19 cellular contexts compared by ENCODE assay signal in genomic region chr11:87251560-87251959, GRCh38.
A peak's percentile ranks its signal among the peaks of the same experiment; 100 is the strongest.
DNase-seq lines count a peak whose midpoint lies in the region; ATAC-seq, FAIRE-seq and TF ChIP-seq lines count a peak whose summit lies in the region.
"Had no signal": no experiment of that assay in that cellular context is flagged by ENCODE, and none has a peak within 500 bp of the region (broad histone marks: within the 10 kb centered on the region; RNA-seq: fewer than 3 reads in every experiment).

No MANE protein-coding gene starts in this region.

- no peaks in the 10 kb centered on the region for H3K27me3 Mint-ChIP-seq in activated CD4-positive, alpha-beta T cell treated with anti-CD3 and anti-CD28 coated beads, Interleukin-2, amount 10 ng/mL, durations not matched to agents 24 days and 14 days
- no peaks in the 10 kb centered on the region for H3K27me3 Mint-ChIP-seq in activated T-helper 17 cell treated with anti-CD3 and anti-CD28 coated beads, Interleukin-2, amount 50 U/mL, for 72 hours
- H3K27me3 Mint-ChIP-seq in nephron progenitor cell (ENCODE audit: low read depth, poor library complexity), result peaks cover 3% of the 10 kb centered on the region

- H3K9me1 ChIP-seq in endothelial cell of umbilical vein (replicated peaks; ENCODE audit: control insufficient read depth, extremely low read depth, insufficient read depth, low read length), result no peaks in the 10 kb centered on the region

- no peaks in the 10 kb centered on the region for H3K79me2 ChIP-seq in endothelial cell of umbilical vein (ENCODE audit: control insufficient read depth, insufficient read depth, low read length)

- no peaks in the 10 kb centered on the region for H3K36me3 ChIP-seq in endothelial cell of umbilical vein (ENCODE audit: control insufficient read depth in 2 of 2, extremely low read depth in 1 of 2, insufficient read depth in 2 of 2, low read length in 2 of 2)
- H3K36me3 ChIP-seq: MG63 had no signal

- BruUV-seq in endothelial cell of umbilical vein (replicated peaks; lab: Mats Ljungman, UMichigan), result no TSS peak

- H3K36me3 Mint-ChIP-seq in activated CD4-positive, alpha-beta T cell treated with anti-CD3 and anti-CD28 coated beads, Interleukin-2, amount 10 ng/mL, durations not matched to agents 24 days and 14 days (ENCODE audit: low read depth), result peaks cover 2% of the 10 kb centered on the region
- H3K36me3 Mint-ChIP-seq in activated T-helper 17 cell treated with anti-CD3 and anti-CD28 coated beads, Interleukin-2, amount 50 U/mL, for 72 hours (ENCODE audit: low read depth), result no peaks in the 10 kb centered on the region
- peaks cover 22% of the 10 kb centered on the region for H3K36me3 Mint-ChIP-seq in nephron progenitor cell (ENCODE audit: low read depth)

- peaks cover 5% of the 10 kb centered on the region for H3K4me1 ChIP-seq in endothelial cell of umbilical vein (ENCODE audit: control insufficient read depth, extremely low read depth, insufficient read depth, low read length)

- H3K27ac ChIP-seq in endothelial cell of umbilical vein (ENCODE audit: insufficient read depth, low read depth, low read length), result no peak overlapping the region
- H3K27ac ChIP-seq: KMS-11, RWPE1 had no signal

- TF ChIP-seq CTCF in endothelial cell of umbilical vein (IDR thresholded peaks at IDR 0.05; ENCODE audit: extremely low read depth in 1 of 2, insufficient read depth in 1 of 2, low read depth in 1 of 2, low read length in 2 of 2) (no peak), nephron progenitor cell (IDR thresholded peaks at IDR 0.05) (no peak)

- POLR2A ChIA-PET in endothelial cell of umbilical vein (lab: Charles Lee), result no interaction called here

- H3K27ac Mint-ChIP-seq in activated CD4-positive, alpha-beta T cell treated with anti-CD3 and anti-CD28 coated beads, Interleukin-2, amount 10 ng/mL, durations not matched to agents 24 days and 14 days, result peak overlapping the region; percentile 36
- peak overlapping the region; percentile 44 for H3K27ac Mint-ChIP-seq in activated T-helper 17 cell treated with anti-CD3 and anti-CD28 coated beads, Interleukin-2, amount 50 U/mL, for 72 hours
- peak overlapping the region; percentile 12 for H3K27ac Mint-ChIP-seq in nephron progenitor cell

- H3K4me3 ChIP-seq in endothelial cell of umbilical vein (replicated peaks in 1 of 3; ENCODE audit: insufficient read depth in 1 of 3, low read depth in 1 of 3, low read length in 3 of 3), result no peak overlapping the region
- H3K4me3 ChIP-seq: MG63 had no signal

- TF ChIP-seq POLR2A in endothelial cell of umbilical vein (IDR thresholded peaks at IDR 0.05; ENCODE audit: low read depth, low read length), result no peak

- DNase-seq in activated CD4-positive, alpha-beta T cell treated with anti-CD3 and anti-CD28 coated beads, Interleukin-2, amount 10 ng/mL, durations not matched to agents 24 days and 14 days, result no peak
- no peak for DNase-seq in activated CD4-positive, alpha-beta T cell treated with anti-CD3 and anti-CD28 coated beads for 1 hour
- DNase-seq in endothelial cell of umbilical vein (ENCODE audit: low read depth, low spot score) (peak; percentile 83), nephron progenitor cell (no peak), globus pallidus (ENCODE audit: low spot score) (no peak), foreskin melanocyte (no peak)
- DNase-seq: 8988T, C1 segment of cervical spinal cord, EL, MG63, NCI-H1105, NCI-H1694 treated with DMSO at 0.1 percent for 48 hours, NCI-H345, NCI-H526 treated with DMSO at 0.1 percent for 48 hours had no signal

- H4K20me1 ChIP-seq in endothelial cell of umbilical vein (replicated peaks; ENCODE audit: control insufficient read depth, extremely low read depth, insufficient read depth, low read length), result no peaks in the 10 kb centered on the region

- no peak for FAIRE-seq in endothelial cell of umbilical vein (lab: Jason Lieb, UNC)
- FAIRE-seq: H1 had no signal

- CTCF ChIA-PET in endothelial cell of umbilical vein (lab: Charles Lee), result interaction anchor here (1.6 to 1.8 kb wide), 2 partner anchors 13 to 257 kb away, joined by 4 to 8 read pairs; no protein-coding TSS in a partner anchor

- no peak for ATAC-seq in activated T-helper 17 cell treated with anti-CD3 and anti-CD28 coated beads, Interleukin-2, amount 50 U/mL, for 72 hours (replicated peaks)
- ATAC-seq in HG02981 (IDR thresholded peaks at IDR 0.05; ENCODE audit: unreplicated experiment), result no peak

- peaks cover 16% of the 10 kb centered on the region for H3K9me3 Mint-ChIP-seq in activated CD4-positive, alpha-beta T cell treated with anti-CD3 and anti-CD28 coated beads, Interleukin-2, amount 10 ng/mL, durations not matched to agents 24 days and 14 days
- H3K9me3 Mint-ChIP-seq in activated T-helper 17 cell treated with anti-CD3 and anti-CD28 coated beads, Interleukin-2, amount 50 U/mL, for 72 hours, result no peaks in the 10 kb centered on the region
- H3K9me3 Mint-ChIP-seq in nephron progenitor cell, result peaks cover 22% of the 10 kb centered on the region

- intact Hi-C loops in activated CD4-positive, alpha-beta T cell treated with anti-CD3 and anti-CD28 coated beads, Interleukin-2, amount 10 ng/mL, durations not matched to agents 24 days and 14 days (cut with micrococcal nuclease), result loop anchor here (5.0 to 10.0 kb wide), 3 partner anchors 169 to 1304 kb away; partner anchors contain the start of gene TMEM135
- intact Hi-C loops in endothelial cell of umbilical vein (cut with micrococcal nuclease), result no loop called here

- no peaks in the 10 kb centered on the region for H3K27me3 ChIP-seq in endothelial cell of umbilical vein (ENCODE audit: control insufficient read depth in 2 of 2, insufficient read depth in 2 of 2, low read length in 2 of 2)
- H3K27me3 ChIP-seq: MG63 had no signal

- peaks cover 14% of the 10 kb centered on the region for H3K4me1 Mint-ChIP-seq in activated CD4-positive, alpha-beta T cell treated with anti-CD3 and anti-CD28 coated beads, Interleukin-2, amount 10 ng/mL, durations not matched to agents 24 days and 14 days
- H3K4me1 Mint-ChIP-seq in activated T-helper 17 cell treated with anti-CD3 and anti-CD28 coated beads, Interleukin-2, amount 50 U/mL, for 72 hours, result no peaks in the 10 kb centered on the region
- no peaks in the 10 kb centered on the region for H3K4me1 Mint-ChIP-seq in nephron progenitor cell

- no peak overlapping the region for H3K4me3 Mint-ChIP-seq in activated CD4-positive, alpha-beta T cell treated with anti-CD3 and anti-CD28 coated beads, Interleukin-2, amount 10 ng/mL, durations not matched to agents 24 days and 14 days
- no peak overlapping the region for H3K4me3 Mint-ChIP-seq in activated T-helper 17 cell treated with anti-CD3 and anti-CD28 coated beads, Interleukin-2, amount 50 U/mL, for 72 hours
- no peak overlapping the region for H3K4me3 Mint-ChIP-seq in nephron progenitor cell

- dilution Hi-C loops in endothelial cell of umbilical vein (cut with MboI; ENCODE audit: extremely low pct_ligation_motif_present, low sequenced_read_pairs), result no loop called here

- no peaks in the 10 kb centered on the region for H3K9me3 ChIP-seq in endothelial cell of umbilical vein (replicated peaks; ENCODE audit: control insufficient read depth, insufficient read depth, low read length)
- H3K9me3 ChIP-seq: MG63 had no signal

- H3K9ac ChIP-seq in endothelial cell of umbilical vein (replicated peaks; ENCODE audit: extremely low read depth, insufficient read depth, low read length), result no peak overlapping the region
- H3K9ac ChIP-seq: KMS-11 had no signal

- no peak overlapping the region for H2AFZ ChIP-seq in endothelial cell of umbilical vein (ENCODE audit: low read depth, low read length)

- no peak overlapping the region for H3K4me2 ChIP-seq in endothelial cell of umbilical vein (ENCODE audit: insufficient read depth, low read length)
- H3K4me2 ChIP-seq: KMS-11 had no signal

TF ChIP-seq in endothelial cell of umbilical vein, 7 proteins besides CTCF, POLR2A, EP300 and RAD21:
- no peak for TF ChIP-seq MAX (IDR thresholded peaks at IDR 0.05; ENCODE audit: insufficient read depth, insufficient read length)
- TF ChIP-seq JUN (IDR thresholded peaks at IDR 0.05; ENCODE audit: borderline replicate concordance, insufficient read depth, insufficient read length, low read depth), result no peak
- no peak for TF ChIP-seq GATA2 (IDR thresholded peaks at IDR 0.05; ENCODE audit: insufficient read depth, insufficient read length, low read depth, low read length)
- TF ChIP-seq FOS (IDR thresholded peaks at IDR 0.05; ENCODE audit: borderline replicate concordance, insufficient read depth, low read length), result no peak
- no peak for TF ChIP-seq MYC (IDR thresholded peaks at IDR 0.05; ENCODE audit: low read depth, low read length)
- no peak for TF ChIP-seq POLR2AphosphoS5 (IDR thresholded peaks at IDR 0.05; ENCODE audit: insufficient read depth, low read depth, low read length)
